Comparison of ENCODE assay signal across 9 cellular contexts in genomic region chr6:144350176-144350575, GRCh38.
DNase-seq lines count a peak whose midpoint lies in the region; ATAC-seq and TF ChIP-seq lines count a peak whose summit lies in the region.
"Had no signal": no experiment of that assay in that cellular context is flagged by ENCODE, and none has a peak within 500 bp of the region (broad histone marks: within the 10 kb centered on the region; RNA-seq: fewer than 3 reads in every experiment).

No MANE protein-coding gene starts in this region.

- ATAC-seq in GM19035 (IDR thresholded peaks at IDR 0.05; ENCODE audit: unreplicated experiment) (peak; percentile 32), HG02938 (IDR thresholded peaks at IDR 0.05; ENCODE audit: unreplicated experiment) (peak; percentile 42)

- TF ChIP-seq CTCF in osteocyte (IDR thresholded peaks at IDR 0.05) (no peak), Calu3 (IDR thresholded peaks at IDR 0.05; ENCODE audit: unreplicated experiment) (no peak)

- H3K27me3 Mint-ChIP-seq in activated T-helper 2 cell treated with anti-CD3 and anti-CD28 coated beads, Interferon-gamma antibody, Interleukin-2, Interleukin-4, amounts not matched to agents 10 μg/mL and 5 μg/mL and 100 μg/mL, durations not matched to agents 14 hours and 24 hours and 36 hours (ENCODE audit: low read depth), result no peaks in the 10 kb centered on the region
- H3K27me3 Mint-ChIP-seq in osteocyte (ENCODE audit: unreplicated experiment), result no peaks in the 10 kb centered on the region
- H3K27me3 Mint-ChIP-seq in Calu3 (ENCODE audit: unreplicated experiment), result no peaks in the 10 kb centered on the region

- H3K27ac Mint-ChIP-seq in activated T-helper 2 cell treated with anti-CD3 and anti-CD28 coated beads, Interferon-gamma antibody, Interleukin-2, Interleukin-4, amounts not matched to agents 10 μg/mL and 5 μg/mL and 100 μg/mL, durations not matched to agents 14 hours and 24 hours and 36 hours, result peak overlapping the region; percentile 95
- H3K27ac Mint-ChIP-seq in osteocyte (ENCODE audit: unreplicated experiment) (peak overlapping the region; percentile 87), Calu3 (ENCODE audit: unreplicated experiment) (no peak overlapping the region)

- CTCF ChIA-PET in Calu3 (lab: Charles Lee), result no interaction called here

- H3K4me3 Mint-ChIP-seq in activated T-helper 2 cell treated with anti-CD3 and anti-CD28 coated beads, Interferon-gamma antibody, Interleukin-2, Interleukin-4, amounts not matched to agents 10 μg/mL and 5 μg/mL and 100 μg/mL, durations not matched to agents 14 hours and 24 hours and 36 hours (ENCODE audit: low read depth), result peak overlapping the region; percentile 80
- H3K4me3 Mint-ChIP-seq in osteocyte (ENCODE audit: unreplicated experiment), result peak overlapping the region; percentile 23
- no peak overlapping the region for H3K4me3 Mint-ChIP-seq in Calu3 (ENCODE audit: low read depth, unreplicated experiment)

- H3K36me3 Mint-ChIP-seq in activated T-helper 2 cell treated with anti-CD3 and anti-CD28 coated beads, Interferon-gamma antibody, Interleukin-2, Interleukin-4, amounts not matched to agents 10 μg/mL and 5 μg/mL and 100 μg/mL, durations not matched to agents 14 hours and 24 hours and 36 hours (ENCODE audit: low read depth), result peaks cover 22% of the 10 kb centered on the region
- H3K36me3 Mint-ChIP-seq in osteocyte (ENCODE audit: unreplicated experiment), result peaks cover 2% of the 10 kb centered on the region
- H3K36me3 Mint-ChIP-seq in Calu3 (ENCODE audit: insufficient read depth, unreplicated experiment), result peaks cover 9% of the 10 kb centered on the region

- intact Hi-C loops in activated T-helper 2 cell treated with anti-CD3 and anti-CD28 coated beads, Interferon-gamma antibody, Interleukin-2, Interleukin-4, amounts not matched to agents 10 μg/mL and 5 μg/mL and 100 μg/mL, durations not matched to agents 14 hours and 24 hours and 36 hours (cut with micrococcal nuclease), result loop anchor here (5.0 kb wide), 6 partner anchors 62 to 288 kb away; no protein-coding TSS in a partner anchor
- intact Hi-C loops in Calu3 (cut with micrococcal nuclease; ENCODE audit: unreplicated experiment), result no loop called here

- peaks cover 74% of the 10 kb centered on the region for H3K4me1 Mint-ChIP-seq in activated T-helper 2 cell treated with anti-CD3 and anti-CD28 coated beads, Interferon-gamma antibody, Interleukin-2, Interleukin-4, amounts not matched to agents 10 μg/mL and 5 μg/mL and 100 μg/mL, durations not matched to agents 14 hours and 24 hours and 36 hours (ENCODE audit: low read depth)
- H3K4me1 Mint-ChIP-seq in osteocyte (ENCODE audit: unreplicated experiment), result peaks cover 52% of the 10 kb centered on the region
- peaks cover 43% of the 10 kb centered on the region for H3K4me1 Mint-ChIP-seq in Calu3 (ENCODE audit: low read depth, unreplicated experiment)

- no peak for DNase-seq in activated T-helper 2 cell treated with anti-CD3 and anti-CD28 coated beads, Interferon-gamma antibody, Interleukin-2, Interleukin-4, amounts not matched to agents 10 μg/mL and 5 μg/mL and 100 μg/mL, durations not matched to agents 14 hours and 24 hours and 36 hours (ENCODE audit: low spot score)
- no peak for DNase-seq in osteocyte (ENCODE audit: extremely low spot score, unreplicated experiment)
- DNase-seq in DMS153 treated with DMSO at 0.1 percent for 48 hours (lab: John Stamatoyannopoulos, UW; ENCODE audit: unreplicated experiment), result no peak
- DNase-seq in middle frontal gyrus (ENCODE audit: extremely low spot score, low spot score), result no peak
- no peak for DNase-seq in NCI-H2196 treated with DMSO at 0.1 percent for 48 hours (lab: John Stamatoyannopoulos, UW; ENCODE audit: unreplicated experiment)
- no peak for DNase-seq in Calu3
- DNase-seq: glutamatergic neuron had no signal

- BruUV-seq in Calu3 (replicated peaks; lab: Mats Ljungman, UMichigan), result no TSS peak

- H3K9me3 Mint-ChIP-seq in activated T-helper 2 cell treated with anti-CD3 and anti-CD28 coated beads, Interferon-gamma antibody, Interleukin-2, Interleukin-4, amounts not matched to agents 10 μg/mL and 5 μg/mL and 100 μg/mL, durations not matched to agents 14 hours and 24 hours and 36 hours, result no peaks in the 10 kb centered on the region
- H3K9me3 Mint-ChIP-seq in osteocyte (ENCODE audit: unreplicated experiment) (no peaks in the 10 kb centered on the region), Calu3 (ENCODE audit: low read depth, unreplicated experiment) (no peaks in the 10 kb centered on the region)
